ENCODE assay signal across 8 cellular contexts in the genomic region with DNA sequence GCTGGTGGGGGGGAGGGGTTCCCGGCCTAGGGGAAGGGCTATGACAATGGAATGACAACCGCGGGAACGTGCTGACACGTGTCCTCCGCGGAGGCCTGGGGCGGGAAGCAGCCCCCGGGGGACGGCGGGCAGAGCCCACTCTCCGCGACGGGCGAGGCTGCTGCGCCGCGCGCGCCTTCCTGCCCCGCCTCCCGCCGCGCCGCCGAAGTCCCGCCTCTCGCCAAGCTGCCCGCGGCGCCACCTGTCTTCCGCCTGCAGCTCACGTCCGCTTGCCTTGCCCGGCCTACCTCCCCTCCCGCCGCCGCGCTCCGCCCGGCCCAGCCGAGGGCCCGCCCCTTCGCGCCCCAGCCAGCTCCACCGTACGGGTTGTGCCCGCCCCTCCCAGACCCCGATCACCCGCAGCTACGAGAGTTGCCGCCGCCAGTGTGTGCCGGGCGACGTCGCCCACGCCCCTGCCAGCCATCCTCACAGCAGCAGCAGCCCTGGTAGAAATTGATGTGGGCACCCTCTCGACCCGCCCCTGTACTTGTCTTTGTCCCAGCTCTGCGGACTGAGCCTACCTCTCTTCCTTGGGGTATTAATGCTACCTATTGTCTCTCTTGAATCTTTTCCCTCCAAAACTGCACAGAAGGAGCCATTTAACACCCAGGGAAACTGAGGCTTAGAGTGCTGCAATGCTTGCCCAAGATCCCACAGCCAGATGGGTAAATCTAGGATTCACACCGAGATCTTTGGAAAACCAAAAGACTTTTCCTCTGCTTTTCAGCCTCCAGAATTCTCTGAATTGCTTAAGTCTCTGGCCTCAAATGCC. TPM values are rescaled to one million over a fixed set of nuclear protein-coding genes. Genes with fewer than 3 reads are reported as not detected.
DNase-seq lines count a peak whose midpoint lies in the region; ATAC-seq, FAIRE-seq and TF ChIP-seq lines count a peak whose summit lies in the region.

A gene with protein sequence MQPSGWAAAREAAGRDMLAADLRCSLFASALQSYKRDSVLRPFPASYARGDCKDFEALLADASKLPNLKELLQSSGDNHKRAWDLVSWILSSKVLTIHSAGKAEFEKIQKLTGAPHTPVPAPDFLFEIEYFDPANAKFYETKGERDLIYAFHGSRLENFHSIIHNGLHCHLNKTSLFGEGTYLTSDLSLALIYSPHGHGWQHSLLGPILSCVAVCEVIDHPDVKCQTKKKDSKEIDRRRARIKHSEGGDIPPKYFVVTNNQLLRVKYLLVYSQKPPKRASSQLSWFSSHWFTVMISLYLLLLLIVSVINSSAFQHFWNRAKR (minus strand): TSS at position 180 of the 811 bp plus-strand sequence. CDS start 457 bp downstream, outside the sequence.

- POLR2A ChIA-PET in activated naive CD8-positive, alpha-beta T cell treated with anti-CD3 and anti-CD28 coated beads, Interleukin-2, amount 10 ng/mL, durations not matched to agents 7 days and 5 days (lab: Charles Lee), result interaction anchor here (0.7 to 4.4 kb wide), 13 partner anchors 8 to 559 kb away, joined by 3 to 112 read pairs (median 6); a partner anchor contains a TSS

- H3K9me3 Mint-ChIP-seq in activated naive CD8-positive, alpha-beta T cell treated with anti-CD3 and anti-CD28 coated beads, Interleukin-2, amount 10 ng/mL, durations not matched to agents 7 days and 5 days, result no peaks in the 10 kb centered on the region

- TF ChIP-seq EP300 in upper lobe of left lung (IDR thresholded peaks at IDR 0.05), result no peak

- no peaks in the 10 kb centered on the region for H3K9me3 ChIP-seq in upper lobe of left lung

- peak within 1 kb of the TSS; percentile 75 for H3K4me3 Mint-ChIP-seq in activated naive CD8-positive, alpha-beta T cell treated with anti-CD3 and anti-CD28 coated beads, Interleukin-2, amount 10 ng/mL, durations not matched to agents 7 days and 5 days

- ATAC-seq in HG02763 (IDR thresholded peaks at IDR 0.05; ENCODE audit: unreplicated experiment) (peak; percentile 94), upper lobe of left lung (ENCODE audit: low FRiP score in 2 of 2) (peak; percentile 94 to 97)
- ATAC-seq in activated naive CD8-positive, alpha-beta T cell treated with anti-CD3 and anti-CD28 coated beads, Interleukin-2, amount 10 ng/mL, durations not matched to agents 7 days and 5 days (ENCODE audit: low read depth), result peak; percentile 95

- peak; percentile 30 to 93 (median 63) for TF ChIP-seq CTCF in upper lobe of left lung (IDR thresholded peaks at IDR 0.05)

- 3 to 11% methylated on average over 10 to 41 of the region's 62 CpGs for WGBS in upper lobe of left lung, 2 donors

- H3K4me1 ChIP-seq in upper lobe of left lung, result peaks cover 10 to 16% (median 15%) of the 10 kb centered on the region in 4 donors

- intact Hi-C loops in cardiac septum (cut with DNase I) (loop anchor here (5.0 kb wide), 1 partner anchor 100 kb away; a partner anchor contains a TSS), posterior cingulate gyrus (cut with DNase I) (no loop called here)

- peak within 1 kb of the TSS; percentile 83 for H3K27ac Mint-ChIP-seq in activated naive CD8-positive, alpha-beta T cell treated with anti-CD3 and anti-CD28 coated beads, Interleukin-2, amount 10 ng/mL, durations not matched to agents 7 days and 5 days

- no peaks in the 10 kb centered on the region for H3K27me3 Mint-ChIP-seq in activated naive CD8-positive, alpha-beta T cell treated with anti-CD3 and anti-CD28 coated beads, Interleukin-2, amount 10 ng/mL, durations not matched to agents 7 days and 5 days

- H3K4me1 Mint-ChIP-seq in activated naive CD8-positive, alpha-beta T cell treated with anti-CD3 and anti-CD28 coated beads, Interleukin-2, amount 10 ng/mL, durations not matched to agents 7 days and 5 days, result peaks cover 31% of the 10 kb centered on the region

- TF ChIP-seq POLR2A in GM12892 (IDR thresholded peaks at IDR 0.05; ENCODE audit: low read depth, low read length) (peak; percentile 76), upper lobe of left lung (IDR thresholded peaks at IDR 0.05) (peak in 3 of 4 donors; percentile 55 to 94 (median 67))

- H3K36me3 ChIP-seq in upper lobe of left lung, result no peaks in the 10 kb centered on the region

- peak within 1 kb of the TSS; percentile 57 to 84 (median 77) for H3K4me3 ChIP-seq in upper lobe of left lung

- H3K36me3 Mint-ChIP-seq in activated naive CD8-positive, alpha-beta T cell treated with anti-CD3 and anti-CD28 coated beads, Interleukin-2, amount 10 ng/mL, durations not matched to agents 7 days and 5 days, result peaks cover 14% of the 10 kb centered on the region

- DNase-seq in GM12892 (ENCODE audit: insufficient read length) (peak; percentile 79), NCI-H128 (lab: John Stamatoyannopoulos, UW; ENCODE audit: unreplicated experiment) (peak; percentile 78), SW 1271 (lab: John Stamatoyannopoulos, UW) (peak; percentile 81 to 89), cardiac septum (ENCODE audit: low spot score) (peak; percentile 98), posterior cingulate gyrus (peak; percentile 80 to 99 (median 92)), upper lobe of left lung (peak; percentile 97 to 98)
- peak; percentile 94 for DNase-seq in activated naive CD8-positive, alpha-beta T cell treated with anti-CD3 and anti-CD28 coated beads, Interleukin-2, amount 10 ng/mL, durations not matched to agents 7 days and 5 days

- peak; percentile 93 for FAIRE-seq in GM12892 (lab: Jason Lieb, UNC)

- no peaks in the 10 kb centered on the region for H3K27me3 ChIP-seq in upper lobe of left lung

- peak within 1 kb of the TSS; percentile 85 to 90 (median 89) for H3K27ac ChIP-seq in upper lobe of left lung

RNA-seq across cellular contexts. Expression of the gene that starts here (rescaled TPM):
- polyA plus RNA-seq in GM12892 (2012; ENCODE audit: missing spikeins), result 15.1 TPM
- total RNA-seq in activated naive CD8-positive, alpha-beta T cell treated with anti-CD3 and anti-CD28 coated beads, Interleukin-2, amount 10 ng/mL, durations not matched to agents 7 days and 5 days, result 10 to 100 TPM; 17.7 to 20.4 TPM
- total RNA-seq in cardiac septum, result 4.7 TPM
- total RNA-seq in upper lobe of left lung, result 10 to 100 TPM in 1 of 6 donors, 1 to 10 TPM in 5; 6.3 to 20.6 (median 7.9) TPM

Comparison
In these comparisons a context has a peak if more than half of its experiments do, and no peak if none do; other contexts are left out.
1. Peak in every context shown above with its lines: DNase-seq, ATAC-seq, H3K4me3 ChIP-seq and H3K27ac ChIP-seq.